Comparison of ENCODE assay signal across 8 cellular contexts in the genomic region with DNA sequence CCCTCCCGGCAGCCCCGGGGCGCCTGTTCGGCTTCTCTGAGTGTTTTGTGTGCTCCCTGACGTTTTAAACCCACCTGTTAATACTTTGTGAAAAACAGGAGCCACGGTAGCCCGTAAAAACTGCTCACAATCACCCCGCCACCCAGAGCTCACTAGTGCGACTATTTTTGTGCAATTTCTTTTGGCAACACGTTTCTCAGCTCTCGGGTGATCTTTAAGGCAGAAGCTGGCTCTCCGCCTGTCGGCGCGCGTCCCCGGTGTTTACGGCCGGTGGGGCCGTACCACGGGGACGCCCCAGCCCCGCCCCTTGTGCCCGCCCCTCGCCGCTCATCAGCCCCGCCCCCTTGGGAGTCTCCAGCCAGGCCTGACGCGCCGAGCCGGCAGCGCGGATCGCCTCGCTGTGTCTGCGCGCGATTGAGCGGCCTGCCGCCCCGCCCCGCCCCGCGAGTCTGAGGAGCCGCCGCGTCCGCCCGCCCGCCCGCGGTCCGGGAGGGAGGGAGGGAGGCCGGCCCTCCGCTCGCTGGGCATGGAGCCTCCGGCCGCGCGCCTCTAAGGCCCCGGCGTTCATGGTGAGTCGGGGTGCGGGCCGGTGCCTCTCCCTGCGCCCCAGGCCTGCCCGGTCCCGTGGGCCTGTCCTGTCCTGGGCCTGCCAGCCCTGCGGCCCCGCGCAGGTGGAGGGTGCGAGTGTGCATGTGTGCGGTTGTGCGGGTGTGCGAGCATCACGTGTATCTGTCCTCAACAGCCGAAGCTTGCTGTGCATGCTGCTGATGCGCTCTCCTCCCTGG. TPM values are rescaled to one million over a fixed set of nuclear protein-coding genes. Genes with fewer than 3 reads are reported as not detected.
A peak's percentile ranks its signal among the peaks of the same experiment; 100 is the strongest.
DNase-seq lines count a peak whose midpoint lies in the region; ATAC-seq lines count a peak whose summit lies in the region.

No MANE protein-coding gene starts in this region.

- peak overlapping the region; percentile 83 for H3K27ac ChIP-seq in BLaER1
- H3K27ac ChIP-seq in cingulate gyrus (ENCODE audit: low read depth, low read length): peak overlapping the region; percentile 95

- DNase-seq in GM19238 (ENCODE audit: insufficient read length, low spot score): peak; percentile 92
- peak; percentile 83 to 92 for DNase-seq in NCI-H524 (lab: John Stamatoyannopoulos, UW)
- peak; percentile 94 for DNase-seq in activated CD4-positive, alpha-beta T cell treated with anti-CD3 and anti-CD28 coated beads for 48 hours
- DNase-seq in left lobe of liver (ENCODE audit: low spot score): peak; percentile 97
- peak; percentile 92 for DNase-seq in stimulated activated CD4-positive, alpha-beta T cell treated with anti-CD3 and anti-CD28 coated beads, Interleukin-1b, Interleukin-23, amount 100 ng/mL, for 48 hours

- peaks cover 87% of the 10 kb centered on the region for H3K4me1 ChIP-seq in BLaER1

- ATAC-seq in HG03439 (IDR thresholded peaks at IDR 0.05; ENCODE audit: unreplicated experiment) (peak; percentile 74), left lobe of liver (peak; percentile 94)

- H4K20me1 ChIP-seq in BLaER1: peaks cover 96% of the 10 kb centered on the region

- H3K4me3 ChIP-seq in BLaER1: peak overlapping the region; percentile 86

- no peaks in the 10 kb centered on the region for H3K27me3 ChIP-seq in BLaER1

- peak overlapping the region; percentile 88 for H3K9ac ChIP-seq in BLaER1

- no peaks in the 10 kb centered on the region for H3K9me3 ChIP-seq in BLaER1

- H3K4me2 ChIP-seq in BLaER1: peak overlapping the region; percentile 97

- H3K36me3 ChIP-seq in BLaER1: peaks cover 42% of the 10 kb centered on the region

RNA-seq across cellular contexts. Expression of gene TADA2B, which starts 56.2 kb away (rescaled TPM):
- total RNA-seq in left lobe of liver: 18.6 TPM

Comparison
In these comparisons a context has a peak if more than half of its experiments do, and no peak if none do; other contexts are left out.
1. Peak in every context shown above with its lines: DNase-seq, ATAC-seq, H3K4me3 ChIP-seq and H3K27ac ChIP-seq.